In genomic region chr2:241933175-241933911, GRCh38 we compare ENCODE assay signal across 11 cellular contexts.
DNase-seq lines count a peak whose midpoint lies in the region; ATAC-seq and TF ChIP-seq lines count a peak whose summit lies in the region.
"Had no signal": no experiment of that assay in that cellular context is flagged by ENCODE, and none has a peak within 500 bp of the region (broad histone marks: within the 10 kb centered on the region; RNA-seq: fewer than 3 reads in every experiment).

No MANE protein-coding gene starts in this region.

- no peak for TF ChIP-seq EP300 in gastroesophageal sphincter (IDR thresholded peaks at IDR 0.05)

- peak overlapping the region; percentile 82 to 95 (median 86) for H3K27ac ChIP-seq in gastroesophageal sphincter

- 22 to 36% methylated on average over 8 to 9 of the region's 11 CpGs for WGBS in gastroesophageal sphincter (ENCODE audit: low coverage in 1 of 2), 2 donors

- peak overlapping the region in 1 of 2 donors; percentile 22 for H3K4me3 ChIP-seq in gastroesophageal sphincter

- H3K9me3 ChIP-seq in gastroesophageal sphincter, result no peaks in the 10 kb centered on the region

- H3K36me3 ChIP-seq in gastroesophageal sphincter, result no peaks in the 10 kb centered on the region

- peaks cover 18% of the 10 kb centered on the region for H3K27me3 ChIP-seq in gastroesophageal sphincter

- peaks cover 0 to 28% (median 8%) of the 10 kb centered on the region in 3 donors for H3K4me1 ChIP-seq in gastroesophageal sphincter

- peak; percentile 88 for ATAC-seq in gastroesophageal sphincter
- no peak for ATAC-seq in HG02981 (IDR thresholded peaks at IDR 0.05; ENCODE audit: unreplicated experiment)

- DNase-seq in EL, result peak; percentile 55
- peak; percentile 27 for DNase-seq in SW480 (ENCODE audit: low spot score)
- DNase-seq in posterior cingulate gyrus, result peak in 6 of 10 donors; percentile 29 to 82 (median 58)
- no peak for DNase-seq in dermis blood vessel endothelial cell
- DNase-seq in epidermal melanocyte (ENCODE audit: insufficient read length, low spot score), result no peak
- no peak for DNase-seq in NCI-H345 (lab: John Stamatoyannopoulos, UW)
- DNase-seq: amniotic stem cell, left cardiac atrium, T-cell had no signal

- TF ChIP-seq POLR2A in gastroesophageal sphincter (IDR thresholded peaks at IDR 0.05), result no peak

- intact Hi-C loops in posterior cingulate gyrus (cut with DNase I), result no loop called here

- TF ChIP-seq CTCF in gastroesophageal sphincter (IDR thresholded peaks at IDR 0.05), result no peak

Comparison
In these comparisons a context has a peak if more than half of its experiments do, and no peak if none do; other contexts are left out.
1. DNase-seq: peak in EL (single experiment), SW480 (single experiment) and posterior cingulate gyrus (6 of 10); none in dermis blood vessel endothelial cell (single experiment), epidermal melanocyte (single experiment) and NCI-H345 (single experiment).